34 cellular contexts compared by ENCODE assay signal in genomic region chr6:36210157-36210556, GRCh38. TPM values are rescaled to one million over a fixed set of nuclear protein-coding genes. Genes with fewer than 3 reads are reported as not detected.
"Had no signal": no experiment of that assay in that cellular context is flagged by ENCODE, and none has a peak within 500 bp of the region (broad histone marks: within the 10 kb centered on the region; RNA-seq: fewer than 3 reads in every experiment).

No MANE protein-coding gene starts in this region.

- H3K27me3 Mint-ChIP-seq: activated CD4-positive, alpha-beta T cell treated with anti-CD3 and anti-CD28 coated beads, Interleukin-2, amount 10 ng/mL, durations not matched to agents 24 days and 14 days; activated CD8-positive, alpha-beta T cell treated with anti-CD3 and anti-CD28 coated beads for 36 hours; activated naive CD4-positive, alpha-beta T cell treated with anti-CD3 and anti-CD28 coated beads, Interleukin-2, amount 50 U/mL, for 24 hours; activated T-cell treated with anti-CD3 and anti-CD28 coated beads, Interleukin-2, amount 50 U/mL, for 24 hours had no signal

- ATAC-seq: activated CD8-positive, alpha-beta T cell treated with anti-CD3 and anti-CD28 coated beads for 36 hours; PC-3 had no signal

- H3K9me3 ChIP-seq: ascending aorta, SJCRH30 had no signal

- H3K9me3 Mint-ChIP-seq: activated CD4-positive, alpha-beta T cell treated with anti-CD3 and anti-CD28 coated beads, Interleukin-2, amount 10 ng/mL, durations not matched to agents 24 days and 14 days; activated CD8-positive, alpha-beta T cell treated with anti-CD3 and anti-CD28 coated beads for 36 hours; activated naive CD4-positive, alpha-beta T cell treated with anti-CD3 and anti-CD28 coated beads, Interleukin-2, amount 50 U/mL, for 24 hours; activated naive CD8-positive, alpha-beta T cell treated with anti-CD3 and anti-CD28 coated beads, Interleukin-2, amount 10 ng/mL, durations not matched to agents 7 days and 5 days; activated T-cell treated with anti-CD3 and anti-CD28 coated beads, Interleukin-2, amount 50 U/mL, for 24 hours; activated T-helper 2 cell treated with anti-CD3 and anti-CD28 coated beads, Interferon-gamma antibody, Interleukin-2, Interleukin-4, amounts not matched to agents 10 μg/mL and 5 μg/mL and 100 μg/mL, durations not matched to agents 14 hours and 24 hours and 36 hours; T-helper 1 cell treated with Interleukin-12 subunit alpha and Interleukin-12 subunit beta and Interleukin-4 antibody, amounts not matched to agents 30 μg/mL and 1 μg/mL, for 36 hours; T-helper 2 cell treated with Interferon-gamma antibody and Interleukin-4, amounts not matched to agents 5 μg/mL and 100 μg/mL, for 36 hours had no signal

- H3K27ac Mint-ChIP-seq: activated CD4-positive, alpha-beta T cell treated with anti-CD3 and anti-CD28 coated beads, Interleukin-2, amount 10 ng/mL, durations not matched to agents 24 days and 14 days; activated CD8-positive, alpha-beta T cell treated with anti-CD3 and anti-CD28 coated beads for 36 hours; activated naive CD4-positive, alpha-beta T cell treated with anti-CD3 and anti-CD28 coated beads, Interleukin-2, amount 50 U/mL, for 24 hours; activated naive CD8-positive, alpha-beta T cell treated with anti-CD3 and anti-CD28 coated beads, Interleukin-2, amount 10 ng/mL, durations not matched to agents 7 days and 5 days; activated T-cell treated with anti-CD3 and anti-CD28 coated beads, Interleukin-2, amount 50 U/mL, for 24 hours; activated T-helper 2 cell treated with anti-CD3 and anti-CD28 coated beads, Interferon-gamma antibody, Interleukin-2, Interleukin-4, amounts not matched to agents 10 μg/mL and 5 μg/mL and 100 μg/mL, durations not matched to agents 14 hours and 24 hours and 36 hours; T-helper 1 cell treated with Interleukin-12 subunit alpha and Interleukin-12 subunit beta and Interleukin-4 antibody, amounts not matched to agents 30 μg/mL and 1 μg/mL, for 36 hours; T-helper 2 cell treated with Interferon-gamma antibody and Interleukin-4, amounts not matched to agents 5 μg/mL and 100 μg/mL, for 36 hours had no signal

- H3K27me3 ChIP-seq: ascending aorta, cardiac muscle cell, SJCRH30 had no signal

- H3K27ac ChIP-seq: ascending aorta, cardiac muscle cell, SJCRH30, SK-N-MC had no signal

- H3K4me3 Mint-ChIP-seq: activated CD4-positive, alpha-beta T cell treated with anti-CD3 and anti-CD28 coated beads, Interleukin-2, amount 10 ng/mL, durations not matched to agents 24 days and 14 days; activated CD8-positive, alpha-beta T cell treated with anti-CD3 and anti-CD28 coated beads for 36 hours; activated naive CD4-positive, alpha-beta T cell treated with anti-CD3 and anti-CD28 coated beads, Interleukin-2, amount 50 U/mL, for 24 hours; activated naive CD8-positive, alpha-beta T cell treated with anti-CD3 and anti-CD28 coated beads, Interleukin-2, amount 10 ng/mL, durations not matched to agents 7 days and 5 days; activated T-cell treated with anti-CD3 and anti-CD28 coated beads, Interleukin-2, amount 50 U/mL, for 24 hours; T-helper 1 cell treated with Interleukin-12 subunit alpha and Interleukin-12 subunit beta and Interleukin-4 antibody, amounts not matched to agents 30 μg/mL and 1 μg/mL, for 36 hours; T-helper 2 cell treated with Interferon-gamma antibody and Interleukin-4, amounts not matched to agents 5 μg/mL and 100 μg/mL, for 36 hours had no signal

- DNase-seq: activated CD4-positive, alpha-beta T cell treated with anti-CD3 and anti-CD28 coated beads, Interleukin-2, amount 10 ng/mL, durations not matched to agents 24 days and 14 days; activated CD4-positive, alpha-beta T cell treated with anti-CD3 and anti-CD28 coated beads, Interleukin-2, amount 50 U/mL, for 4 hours; activated CD8-positive, alpha-beta T cell treated with anti-CD3 and anti-CD28 coated beads for 36 hours; activated gamma-delta T cell; activated naive CD4-positive, alpha-beta T cell treated with Interleukin-2 at 50 U/mL for 16 hours; activated naive CD8-positive, alpha-beta T cell treated with anti-CD3 and anti-CD28 coated beads, Interleukin-2, amount 10 ng/mL, durations not matched to agents 7 days and 5 days; activated T-cell treated with anti-CD3 and anti-CD28 coated beads, Interleukin-2, amount 50 U/mL, for 24 hours; amygdala; KG1; MM.1S; MV-4-11; NCI-H1092 treated with DMSO at 0.1 percent for 48 hours; NCI-H1417; NCI-H146; NCI-H187; NCI-H2029 treated with DMSO at 0.1 percent for 48 hours; NCI-H2107; NCI-H2171; NCI-H510A; NCI-H526; NCI-H748 treated with DMSO at 0.1 percent for 48 hours; NK-92 treated with Interleukin-12 subunit alpha and Interleukin-12 subunit beta, amount 100 ng/mL, for 24 hours; PC-3; SHP77; SJCRH30 had no signal

- H3K4me3 ChIP-seq: ascending aorta, cardiac muscle cell, SJCRH30, SK-N-MC had no signal

- H3K4me1 ChIP-seq: ascending aorta, SJCRH30 had no signal

RNA-seq across cellular contexts. Expression of gene PNPLA1, which starts 59.7 kb away (rescaled TPM):
- total RNA-seq: activated CD4-positive, alpha-beta T cell treated with anti-CD3 and anti-CD28 coated beads, Interleukin-2, amount 10 ng/mL, durations not matched to agents 24 days and 14 days; activated CD8-positive, alpha-beta memory T cell treated with anti-CD3 and anti-CD28 coated beads for 36 hours; activated CD8-positive, alpha-beta T cell treated with anti-CD3 and anti-CD28 coated beads for 36 hours; activated naive CD8-positive, alpha-beta T cell treated with anti-CD3 and anti-CD28 coated beads, Interleukin-2, amount 10 ng/mL, durations not matched to agents 7 days and 5 days; activated T-helper 2 cell treated with anti-CD3 and anti-CD28 coated beads, Interferon-gamma antibody, Interleukin-2, Interleukin-4, amounts not matched to agents 10 μg/mL and 5 μg/mL and 100 μg/mL, durations not matched to agents 14 hours and 24 hours and 36 hours; ascending aorta; cardiac muscle cell; LHCN-M2; SJCRH30 had no signal
- polyA plus RNA-seq: cardiac muscle cell had no signal
